1 cellular context compared by ENCODE assay signal in the genomic region with DNA sequence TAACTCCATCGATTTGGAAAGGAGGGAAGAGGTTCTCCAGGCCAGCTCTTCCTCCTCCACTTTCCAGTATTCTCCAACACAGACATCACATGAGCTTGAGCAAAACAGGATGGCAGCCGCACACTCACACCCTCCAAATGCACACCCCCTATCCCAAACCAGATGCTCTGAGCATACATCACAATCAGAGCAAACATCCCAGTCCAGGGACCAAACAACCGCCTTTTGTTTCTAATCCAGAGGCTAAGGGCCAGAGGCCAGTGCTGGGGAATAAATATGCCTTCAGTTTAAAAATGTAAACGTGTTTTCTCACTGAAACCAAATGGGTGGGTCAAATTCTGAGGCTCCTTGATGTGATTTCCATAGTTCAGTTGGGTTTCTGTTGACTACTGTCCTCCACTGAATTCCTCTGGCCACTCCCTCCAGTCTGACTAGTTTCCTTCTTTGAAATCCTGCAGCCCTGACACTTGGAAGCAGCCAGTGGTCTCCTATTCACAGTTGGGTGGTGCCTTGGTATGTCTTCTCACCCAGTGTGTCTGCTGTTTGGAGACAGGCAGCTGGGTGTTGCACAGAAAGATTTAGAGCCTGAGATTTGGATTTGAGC.
TF ChIP-seq lines count a peak whose summit lies in the region.

No MANE protein-coding gene starts in this region.

TF ChIP-seq in IMR-90, 13 proteins besides CTCF, POLR2A, EP300 and RAD21:
- TF ChIP-seq, protein P1, sequence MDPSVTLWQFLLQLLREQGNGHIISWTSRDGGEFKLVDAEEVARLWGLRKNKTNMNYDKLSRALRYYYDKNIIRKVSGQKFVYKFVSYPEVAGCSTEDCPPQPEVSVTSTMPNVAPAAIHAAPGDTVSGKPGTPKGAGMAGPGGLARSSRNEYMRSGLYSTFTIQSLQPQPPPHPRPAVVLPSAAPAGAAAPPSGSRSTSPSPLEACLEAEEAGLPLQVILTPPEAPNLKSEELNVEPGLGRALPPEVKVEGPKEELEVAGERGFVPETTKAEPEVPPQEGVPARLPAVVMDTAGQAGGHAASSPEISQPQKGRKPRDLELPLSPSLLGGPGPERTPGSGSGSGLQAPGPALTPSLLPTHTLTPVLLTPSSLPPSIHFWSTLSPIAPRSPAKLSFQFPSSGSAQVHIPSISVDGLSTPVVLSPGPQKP (IDR thresholded peaks at IDR 0.05; ENCODE audit: borderline replicate concordance, low read depth, low read length) = no peak
- no peak for TF ChIP-seq CHD1 (IDR thresholded peaks at IDR 0.05; ENCODE audit: low read depth, low read length)
